In genomic region chr3:47019201-47019600, GRCh38 we compare ENCODE assay signal across 10 cellular contexts. TPM values are rescaled to one million over a fixed set of nuclear protein-coding genes. Genes with fewer than 3 reads are reported as not detected.
A peak's percentile ranks its signal among the peaks of the same experiment; 100 is the strongest.
DNase-seq lines count a peak whose midpoint lies in the region; ATAC-seq and TF ChIP-seq lines count a peak whose summit lies in the region.
"Had no signal": no experiment of that assay in that cellular context is flagged by ENCODE, and none has a peak within 500 bp of the region (broad histone marks: within the 10 kb centered on the region; RNA-seq: fewer than 3 reads in every experiment).

No MANE protein-coding gene starts in this region.

- no peak overlapping the region for H3K14ac ChIP-seq in mesenchymal stem cell (ENCODE audit: low read length in 2 of 2)

- peak; percentile 60 for ATAC-seq in HG03432 (IDR thresholded peaks at IDR 0.05; ENCODE audit: unreplicated experiment)
- no peak for ATAC-seq in HG03135 (IDR thresholded peaks at IDR 0.05; ENCODE audit: unreplicated experiment)

- no peak overlapping the region for H2BK120ac ChIP-seq in mesenchymal stem cell (ENCODE audit: low read depth, low read length)

- H3K79me1 ChIP-seq in mesenchymal stem cell (replicated peaks; ENCODE audit: low read length, poor library complexity, severe bottlenecking), result peaks cover 27% of the 10 kb centered on the region

- H3K9me3 ChIP-seq in mesenchymal stem cell (ENCODE audit: control insufficient read depth, low read length), result no peaks in the 10 kb centered on the region

- WGBS in mesenchymal stem cell, result no CpG with 5 or more reads among the region's 1 CpG

- no peak overlapping the region for H3K9ac ChIP-seq in mesenchymal stem cell (ENCODE audit: low read length)

- H3K4me1 ChIP-seq in mesenchymal stem cell (ENCODE audit: control insufficient read depth, insufficient read depth, low read depth, low read length), result peaks cover 26% of the 10 kb centered on the region

- H3K4me2 ChIP-seq in mesenchymal stem cell (ENCODE audit: low read length, poor library complexity, severe bottlenecking), result no peak overlapping the region

- H2AFZ ChIP-seq in mesenchymal stem cell (ENCODE audit: low read depth, low read length), result no peak overlapping the region

- H3K27me3 ChIP-seq in mesenchymal stem cell (ENCODE audit: control insufficient read depth in 1 of 2, insufficient read depth in 1 of 2, low read length in 2 of 2), result no peaks in the 10 kb centered on the region

- H3K23ac ChIP-seq in mesenchymal stem cell (ENCODE audit: low read length in 2 of 2), result no peak overlapping the region

- H3K4me3 ChIP-seq in epithelial cell of esophagus (ENCODE audit: low read length) (no peak overlapping the region), mesenchymal stem cell (ENCODE audit: insufficient read depth in 1 of 2, low read depth in 1 of 2, low read length in 2 of 2) (no peak overlapping the region)

- no peak overlapping the region for H4K8ac ChIP-seq in mesenchymal stem cell (ENCODE audit: low read length)

- peak; percentile 14 for DNase-seq in stimulated activated naive CD4-positive, alpha-beta T cell treated with Interleukin-2 at 50 U/mL for 16 hours (lab: John Stamatoyannopoulos, UW)
- no peak for DNase-seq in stimulated activated naive CD4-positive, alpha-beta T cell (lab: John Stamatoyannopoulos, UW)
- DNase-seq in epithelial cell of esophagus (ENCODE audit: low read depth) (peak; percentile 81), mesenchymal stem cell (no peak), hippocampal formation (lab: John Stamatoyannopoulos, UW) (no peak), NCI-H2029 treated with DMSO at 0.1 percent for 48 hours (lab: John Stamatoyannopoulos, UW) (no peak)
- DNase-seq: Calu3, hypothalamus had no signal

- no peak overlapping the region for H2BK15ac ChIP-seq in mesenchymal stem cell (ENCODE audit: low read depth, poor library complexity, severe bottlenecking)

- peaks cover 7 to 58% of the 10 kb centered on the region in 2 experiments for H3K36me3 ChIP-seq in mesenchymal stem cell (ENCODE audit: control insufficient read depth in 1 of 2, insufficient read depth in 2 of 2, low read depth in 1 of 2, low read length in 2 of 2)

- H3K27ac ChIP-seq in mesenchymal stem cell (ENCODE audit: low read length, poor library complexity, severe bottlenecking), result no peak overlapping the region

- H2BK5ac ChIP-seq in mesenchymal stem cell (ENCODE audit: low read depth, low read length, poor library complexity, severe bottlenecking), result no peak overlapping the region

- no peak overlapping the region for H3K18ac ChIP-seq in mesenchymal stem cell (ENCODE audit: low read depth in 1 of 2, low read length in 2 of 2)

- no peak overlapping the region for H2BK12ac ChIP-seq in mesenchymal stem cell (ENCODE audit: low read length in 2 of 2)

- H4K91ac ChIP-seq in mesenchymal stem cell (ENCODE audit: low read length), result no peak overlapping the region

- TF ChIP-seq CTCF in epithelial cell of esophagus (IDR thresholded peaks at IDR 0.05; ENCODE audit: insufficient read depth, low read depth, low read length, missing control alignments), result no peak

- H2AK5ac ChIP-seq in mesenchymal stem cell (ENCODE audit: low read length, severe bottlenecking), result no peak overlapping the region

- no peak overlapping the region for H3K4ac ChIP-seq in mesenchymal stem cell (ENCODE audit: low read depth in 1 of 2, low read length in 2 of 2)

RNA-seq across cellular contexts. Expression of gene NBEAL2, which starts 39.7 kb away (rescaled TPM):
- polyA plus RNA-seq in mesenchymal stem cell (2013, experiment 1 of 2), result 2.0 TPM
- 1.7 TPM for polyA plus RNA-seq in mesenchymal stem cell (2013, experiment 2 of 2)

RNA-seq across cellular contexts. Expression of gene CCDC12, which starts 42.7 kb away (rescaled TPM):
- 25.6 TPM for polyA plus RNA-seq in mesenchymal stem cell (2013, experiment 1 of 2)
- 26.2 TPM for polyA plus RNA-seq in mesenchymal stem cell (2013, experiment 2 of 2)

Comparison
In these comparisons a context has a peak if more than half of its experiments do, and no peak if none do; other contexts are left out.
1. DNase-seq: peak in stimulated activated naive CD4-positive, alpha-beta T cell treated with Interleukin-2 at 50 U/mL for 16 hours (single experiment) and epithelial cell of esophagus (single experiment); none in stimulated activated naive CD4-positive, alpha-beta T cell (0 of 6), mesenchymal stem cell (single experiment), hippocampal formation (0 of 2) and NCI-H2029 treated with DMSO at 0.1 percent for 48 hours (single experiment).